ENCODE assay signal across 10 cellular contexts in genomic region chr14:77565289-77566081, GRCh38.
DNase-seq lines count a peak whose midpoint lies in the region.
"Had no signal": no experiment of that assay in that cellular context is flagged by ENCODE, and none has a peak within 500 bp of the region (broad histone marks: within the 10 kb centered on the region; RNA-seq: fewer than 3 reads in every experiment).

No MANE protein-coding gene starts in this region.

- H3K4me1 Mint-ChIP-seq in activated T-cell treated with anti-CD3 and anti-CD28 coated beads, Interleukin-2, amount 50 U/mL, for 24 hours (ENCODE audit: low read depth) = peaks cover 10% of the 10 kb centered on the region

- peaks cover 56% of the 10 kb centered on the region for H3K36me3 Mint-ChIP-seq in activated T-cell treated with anti-CD3 and anti-CD28 coated beads, Interleukin-2, amount 50 U/mL, for 24 hours (ENCODE audit: low read depth)

- no peaks in the 10 kb centered on the region for H3K27me3 Mint-ChIP-seq in activated T-cell treated with anti-CD3 and anti-CD28 coated beads, Interleukin-2, amount 50 U/mL, for 24 hours

- DNase-seq in activated T-cell treated with anti-CD3 and anti-CD28 coated beads, Interleukin-2, amount 50 U/mL, for 24 hours = no peak
- DNase-seq in activated T-cell treated with anti-CD3 and anti-CD28 coated beads for 4 hours (no peak), SKM-1 (lab: John Stamatoyannopoulos, UW; ENCODE audit: unreplicated experiment) (peak; percentile 15), fibroblast of peridontal ligament (ENCODE audit: extremely low read depth) (peak; percentile 69), substantia nigra (lab: John Stamatoyannopoulos, UW) (no peak), amniotic stem cell (lab: John Stamatoyannopoulos, UW) (no peak), NCI-H82 treated with DMSO at 0.1 percent for 48 hours (lab: John Stamatoyannopoulos, UW; ENCODE audit: unreplicated experiment) (no peak), NCI-H2196 treated with DMSO at 0.1 percent for 48 hours (lab: John Stamatoyannopoulos, UW; ENCODE audit: unreplicated experiment) (no peak)
- DNase-seq: kidney, NCI-H1436 had no signal

- peak overlapping the region; percentile 59 for H3K27ac ChIP-seq in substantia nigra (ENCODE audit: low read depth, low read length, poor library complexity, severe bottlenecking)

- no peaks in the 10 kb centered on the region for H3K9me3 Mint-ChIP-seq in activated T-cell treated with anti-CD3 and anti-CD28 coated beads, Interleukin-2, amount 50 U/mL, for 24 hours

- peak overlapping the region; percentile 45 for H3K27ac Mint-ChIP-seq in activated T-cell treated with anti-CD3 and anti-CD28 coated beads, Interleukin-2, amount 50 U/mL, for 24 hours

- no peak overlapping the region for H3K4me3 Mint-ChIP-seq in activated T-cell treated with anti-CD3 and anti-CD28 coated beads, Interleukin-2, amount 50 U/mL, for 24 hours

Comparison
In these comparisons a context has a peak if more than half of its experiments do, and no peak if none do; other contexts are left out.
1. DNase-seq: peak in SKM-1 (single experiment) and fibroblast of peridontal ligament (single experiment); none in activated T-cell treated with anti-CD3 and anti-CD28 coated beads, Interleukin-2, amount 50 U/mL, for 24 hours (single experiment), activated T-cell treated with anti-CD3 and anti-CD28 coated beads for 4 hours (single experiment), substantia nigra (0 of 49), amniotic stem cell (single experiment), NCI-H82 treated with DMSO at 0.1 percent for 48 hours (single experiment) and NCI-H2196 treated with DMSO at 0.1 percent for 48 hours (single experiment).